ENCODE assay signal across 8 cellular contexts in genomic region chr9:37422289-37423104, GRCh38. TPM values are rescaled to one million over a fixed set of nuclear protein-coding genes. Genes with fewer than 3 reads are reported as not detected.
DNase-seq lines count a peak whose midpoint lies in the region; ATAC-seq and TF ChIP-seq lines count a peak whose summit lies in the region.

TSS of gene GRHPR (plus strand) at chr9:37422696. CDS start at chr9:37422751, 55 bp downstream.

- no peaks in the 10 kb centered on the region for H3K9me3 Mint-ChIP-seq in activated T-helper 1 cell treated with anti-CD3 and anti-CD28 coated beads, Interleukin-12 subunit alpha, Interleukin-12 subunit beta, Interleukin-2, Interleukin-4 antibody, amounts not matched to agents 30 ng/mL and 10 ng/mL and 1 ng/mL, durations not matched to agents 14 hours and 24 hours and 36 hours
- H3K9me3 Mint-ChIP-seq in natural killer cell: no peaks in the 10 kb centered on the region

- H3K27me3 Mint-ChIP-seq in activated T-helper 1 cell treated with anti-CD3 and anti-CD28 coated beads, Interleukin-12 subunit alpha, Interleukin-12 subunit beta, Interleukin-2, Interleukin-4 antibody, amounts not matched to agents 30 ng/mL and 10 ng/mL and 1 ng/mL, durations not matched to agents 14 hours and 24 hours and 36 hours (ENCODE audit: insufficient read depth): no peaks in the 10 kb centered on the region
- no peaks in the 10 kb centered on the region for H3K27me3 Mint-ChIP-seq in natural killer cell (ENCODE audit: low read depth in 2 of 2)

- peaks cover 14% of the 10 kb centered on the region for H3K4me1 Mint-ChIP-seq in activated T-helper 1 cell treated with anti-CD3 and anti-CD28 coated beads, Interleukin-12 subunit alpha, Interleukin-12 subunit beta, Interleukin-2, Interleukin-4 antibody, amounts not matched to agents 30 ng/mL and 10 ng/mL and 1 ng/mL, durations not matched to agents 14 hours and 24 hours and 36 hours (ENCODE audit: low read depth)
- peaks cover 18 to 20% of the 10 kb centered on the region in 2 donors for H3K4me1 Mint-ChIP-seq in natural killer cell

- peaks cover 4% of the 10 kb centered on the region for H3K36me3 ChIP-seq in fibroblast of lung (ENCODE audit: control insufficient read depth, insufficient read depth, low read length)

- H3K9ac ChIP-seq in fibroblast of lung (ENCODE audit: insufficient read depth, low read length): peak within 1 kb of the TSS; percentile 84

- peak within 1 kb of the TSS; percentile 93 for H3K4me3 ChIP-seq in Jurkat, Clone E6-1 (ENCODE audit: low read length)
- peak within 1 kb of the TSS; percentile 79 to 96 (median 88) for H3K4me3 ChIP-seq in fibroblast of lung (replicated peaks in 1 of 4; ENCODE audit: control extremely low read depth in 1 of 4, insufficient read depth in 1 of 4, low read depth in 3 of 4, low read length in 4 of 4)

- no peaks in the 10 kb centered on the region for H3K27me3 ChIP-seq in fibroblast of lung (ENCODE audit: control insufficient read depth, insufficient read depth, low read length)

- DNase-seq in DMS79 (lab: John Stamatoyannopoulos, UW) (peak; percentile 57), RPMI7951 (ENCODE audit: low read depth) (peak; percentile 73), fibroblast of lung (ENCODE audit: low read depth in 2 of 2) (peak; percentile 59 to 71), natural killer cell (peak; percentile 84)
- DNase-seq in Jurkat, Clone E6-1 (ENCODE audit: low read depth, low spot score): peak; percentile 56
- DNase-seq in activated T-helper 1 cell treated with anti-CD3 and anti-CD28 coated beads, Interleukin-12 subunit alpha, Interleukin-12 subunit beta, Interleukin-2, Interleukin-4 antibody, amounts not matched to agents 30 ng/mL and 10 ng/mL and 1 ng/mL, durations not matched to agents 14 hours and 24 hours and 36 hours (ENCODE audit: low spot score): peak; percentile 86
- DNase-seq in stimulated activated naive CD8-positive, alpha-beta T cell treated with anti-CD3 and anti-CD28 coated beads, Interleukin-15, Interleukin-2, amounts not matched to agents 100 U/mL and 50 U/mL, for 24 hours: peak; percentile 94

- TF ChIP-seq CTCF in fibroblast of lung (conservative IDR thresholded peaks at IDR 0.05 in 1 of 2, IDR thresholded peaks at IDR 0.05 in 1 of 2; ENCODE audit: low read depth in 1 of 2, low read length in 2 of 2) (no peak), natural killer cell (IDR thresholded peaks at IDR 0.05) (no peak)

- peak within 1 kb of the TSS; percentile 84 for H3K27ac Mint-ChIP-seq in activated T-helper 1 cell treated with anti-CD3 and anti-CD28 coated beads, Interleukin-12 subunit alpha, Interleukin-12 subunit beta, Interleukin-2, Interleukin-4 antibody, amounts not matched to agents 30 ng/mL and 10 ng/mL and 1 ng/mL, durations not matched to agents 14 hours and 24 hours and 36 hours
- H3K27ac Mint-ChIP-seq in natural killer cell: peak within 1 kb of the TSS; percentile 93 to 98

- intact Hi-C loops in activated T-helper 1 cell treated with anti-CD3 and anti-CD28 coated beads, Interleukin-12 subunit alpha, Interleukin-12 subunit beta, Interleukin-2, Interleukin-4 antibody, amounts not matched to agents 30 ng/mL and 10 ng/mL and 1 ng/mL, durations not matched to agents 14 hours and 24 hours and 36 hours (cut with micrococcal nuclease): no loop called here
- intact Hi-C loops in natural killer cell (cut with micrococcal nuclease): loop anchor here (1.0 kb wide), 1 partner anchor 43 kb away; the partner anchor contains the start of gene ZBTB5

- H3K9me3 ChIP-seq in fibroblast of lung (ENCODE audit: control insufficient read depth, insufficient read depth, low read depth, low read length): no peaks in the 10 kb centered on the region

- peak within 1 kb of the TSS; percentile 84 for H3K4me2 ChIP-seq in fibroblast of lung (ENCODE audit: extremely low read depth, insufficient read depth, low read length)

- H3K27ac ChIP-seq in fibroblast of lung (ENCODE audit: insufficient read depth, low read length): peak within 1 kb of the TSS; percentile 89

- no peaks in the 10 kb centered on the region for H4K20me1 ChIP-seq in fibroblast of lung (ENCODE audit: control insufficient read depth, extremely low read depth, insufficient read depth, low read length)

- peaks cover 12% of the 10 kb centered on the region for H3K36me3 Mint-ChIP-seq in activated T-helper 1 cell treated with anti-CD3 and anti-CD28 coated beads, Interleukin-12 subunit alpha, Interleukin-12 subunit beta, Interleukin-2, Interleukin-4 antibody, amounts not matched to agents 30 ng/mL and 10 ng/mL and 1 ng/mL, durations not matched to agents 14 hours and 24 hours and 36 hours (ENCODE audit: low read depth)
- H3K36me3 Mint-ChIP-seq in natural killer cell: no peaks in the 10 kb centered on the region

- ATAC-seq in GM21717 (IDR thresholded peaks at IDR 0.05; ENCODE audit: unreplicated experiment) (peak; percentile 95), natural killer cell (peak; percentile 98 to 99 (median 99))
- peak; percentile 99 for ATAC-seq in stimulated activated naive CD8-positive, alpha-beta T cell treated with anti-CD3 and anti-CD28 coated beads, Interleukin-15, Interleukin-2, amounts not matched to agents 100 U/mL and 50 U/mL, for 24 hours

- H3K79me2 ChIP-seq in fibroblast of lung (ENCODE audit: control insufficient read depth, insufficient read depth, low read length): peaks cover 32% of the 10 kb centered on the region

- H3K4me3 Mint-ChIP-seq in activated T-helper 1 cell treated with anti-CD3 and anti-CD28 coated beads, Interleukin-12 subunit alpha, Interleukin-12 subunit beta, Interleukin-2, Interleukin-4 antibody, amounts not matched to agents 30 ng/mL and 10 ng/mL and 1 ng/mL, durations not matched to agents 14 hours and 24 hours and 36 hours: peak within 1 kb of the TSS; percentile 97
- H3K4me3 Mint-ChIP-seq in natural killer cell: peak within 1 kb of the TSS; percentile 94

- H3K4me1 ChIP-seq in fibroblast of lung (ENCODE audit: control insufficient read depth, extremely low read depth, insufficient read depth, low read length): peaks cover 10% of the 10 kb centered on the region

- peak within 1 kb of the TSS; percentile 94 for H2AFZ ChIP-seq in fibroblast of lung (ENCODE audit: low read length)

RNA-seq across cellular contexts. Expression of gene GRHPR, which starts in this region (rescaled TPM):
- polyA plus RNA-seq in Jurkat, Clone E6-1 (2012; ENCODE audit: insufficient read depth, insufficient read length): 144 TPM
- 129 and 139 TPM in 2 replicates for total RNA-seq in RPMI7951 (2014; rRNA removed; shearing (Covaris generic))
- 74.8 and 75.7 TPM in 2 replicates for total RNA-seq in activated T-helper 1 cell treated with anti-CD3 and anti-CD28 coated beads, Interleukin-12 subunit alpha, Interleukin-12 subunit beta, Interleukin-2, Interleukin-4 antibody, amounts not matched to agents 30 ng/mL and 10 ng/mL and 1 ng/mL, durations not matched to agents 14 hours and 24 hours and 36 hours
- 107 and 108 TPM in 2 replicates for total RNA-seq in fibroblast of lung
- 107 and 108 TPM in 2 replicates for polyA plus RNA-seq in fibroblast of lung
- 123 and 126 TPM in 2 replicates for polyA plus RNA-seq in fibroblast of lung (2012)
- polyA minus RNA-seq in fibroblast of lung (ENCODE audit: low replicate concordance): 158 and 160 TPM in 2 replicates
- total RNA-seq in natural killer cell: 10 to 100 TPM; 38.1 to 55.6 (median 41.1) TPM

Comparison
In these comparisons a context has a peak if more than half of its experiments do, and no peak if none do; other contexts are left out.
1. Peak in every context shown above with its lines: DNase-seq, ATAC-seq, H3K4me3 ChIP-seq and H3K27ac ChIP-seq.